28 cellular contexts compared by ENCODE assay signal in the genomic region with DNA sequence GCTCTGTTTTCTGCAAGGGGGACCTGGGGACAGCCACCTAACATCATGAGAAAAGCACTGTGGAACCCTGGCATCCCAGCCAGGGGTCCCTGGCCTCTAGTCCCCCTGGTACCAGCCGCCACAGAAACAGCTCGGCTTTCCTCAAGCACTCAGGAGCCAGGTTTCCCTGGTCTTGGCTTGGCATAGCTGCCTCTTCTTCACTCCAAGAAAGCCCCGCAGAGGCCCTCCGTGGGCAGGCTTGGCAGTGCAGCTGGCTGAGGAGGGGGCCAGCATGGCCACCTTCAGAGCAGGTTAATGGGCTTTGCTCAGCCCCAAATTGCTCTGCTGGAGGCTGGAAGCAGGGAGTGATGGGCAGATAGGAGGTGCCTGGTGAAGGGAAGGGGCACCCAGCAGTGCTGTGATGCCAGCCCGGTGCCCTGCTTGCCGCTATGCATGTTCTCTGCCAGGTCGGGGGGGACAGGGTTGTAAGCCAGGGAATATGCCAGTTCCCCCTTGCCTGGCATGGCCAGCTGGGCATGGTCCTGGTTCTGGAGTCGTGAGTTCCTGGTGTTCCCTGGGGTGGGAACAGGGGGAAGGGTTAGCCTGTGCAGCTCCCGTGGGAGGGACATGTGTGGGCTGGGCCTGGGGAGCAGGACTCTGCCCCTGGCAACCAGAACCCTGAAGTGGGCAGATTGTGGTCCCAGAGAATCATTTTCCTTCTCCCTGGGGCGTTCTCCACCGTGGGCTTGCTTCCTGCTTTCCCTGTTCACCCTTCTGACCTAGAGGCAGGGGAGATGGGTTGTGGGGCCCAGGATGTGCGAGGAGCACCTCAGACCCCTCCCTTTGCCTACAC. TPM values are rescaled to one million over a fixed set of nuclear protein-coding genes. Genes with fewer than 3 reads are reported as not detected.
A peak's percentile ranks its signal among the peaks of the same experiment; 100 is the strongest.
DNase-seq lines count a peak whose midpoint lies in the region; ATAC-seq and TF ChIP-seq lines count a peak whose summit lies in the region.
"Had no signal": no experiment of that assay in that cellular context is flagged by ENCODE, and none has a peak within 500 bp of the region (broad histone marks: within the 10 kb centered on the region; RNA-seq: fewer than 3 reads in every experiment).

No MANE protein-coding gene starts in this region.

- TF ChIP-seq CTCF in heart left ventricle (IDR thresholded peaks at IDR 0.05), result no peak
- TF ChIP-seq CTCF in right atrium auricular region (IDR thresholded peaks at IDR 0.05), result no peak
- TF ChIP-seq CTCF in testis (IDR thresholded peaks at IDR 0.05), result no peak

- H3K36me3 ChIP-seq in heart left ventricle, result no peaks in the 10 kb centered on the region
- H3K36me3 ChIP-seq in right atrium auricular region, result no peaks in the 10 kb centered on the region
- H3K36me3 ChIP-seq in testis (ENCODE audit: low read depth, missing control alignments), result no peaks in the 10 kb centered on the region
- H3K36me3 ChIP-seq: adrenal gland, gastroesophageal sphincter, tibial artery had no signal

- ATAC-seq in heart left ventricle (no peak), HG03457 (IDR thresholded peaks at IDR 0.05; ENCODE audit: unreplicated experiment) (no peak)
- ATAC-seq in naive thymus-derived CD8-positive, alpha-beta T cell, result no peak
- ATAC-seq: activated CD8-positive, alpha-beta T cell treated with anti-CD3 and anti-CD28 coated beads, Interleukin-2, amount 10 ng/mL, durations not matched to agents 7 days and 5 days; body of pancreas; gastroesophageal sphincter; stimulated activated naive CD8-positive, alpha-beta T cell treated with anti-CD3 and anti-CD28 coated beads, Interleukin-15, amount 100 ng/mL, for 72 hours had no signal

- 67 to 81% (median 77%) methylated on average over 10 to 12 of the region's 12 CpGs for WGBS in heart left ventricle, 4 donors
- WGBS in testis, 2 donors, result 67 to 72% methylated on average over 7 to 12 of the region's 12 CpGs

- H3K36me3 Mint-ChIP-seq in naive thymus-derived CD8-positive, alpha-beta T cell, result no peaks in the 10 kb centered on the region
- H3K36me3 Mint-ChIP-seq: activated naive CD4-positive, alpha-beta T cell treated with anti-CD3 and anti-CD28 coated beads, Interleukin-2, amount 10 ng/mL, durations not matched to agents 7 days and 5 days; memory B cell had no signal

- TF ChIP-seq POLR2A in heart left ventricle (IDR thresholded peaks at IDR 0.05) (no peak), testis (IDR thresholded peaks at IDR 0.05) (no peak)

- H3K9me3 ChIP-seq in heart left ventricle (no peaks in the 10 kb centered on the region), right atrium auricular region (no peaks in the 10 kb centered on the region), testis (no peaks in the 10 kb centered on the region)
- H3K9me3 ChIP-seq: adrenal gland, body of pancreas, gastroesophageal sphincter, tibial artery had no signal

- peak overlapping the region in 5 of 12 donors; percentile 10 to 42 (median 24) for H3K27ac ChIP-seq in heart left ventricle
- no peak overlapping the region for H3K27ac ChIP-seq in right atrium auricular region
- H3K27ac ChIP-seq in angular gyrus (ENCODE audit: low read depth, low read length), result peak overlapping the region; percentile 66
- peak overlapping the region; percentile 30 for H3K27ac ChIP-seq in layer of hippocampus (ENCODE audit: low read depth, low read length)
- peak overlapping the region; percentile 13 to 45 for H3K27ac ChIP-seq in testis
- H3K27ac ChIP-seq: adrenal gland, body of pancreas, tibial artery had no signal

- peaks cover 3 to 25% (median 23%) of the 10 kb centered on the region in 4 donors for H3K4me1 Mint-ChIP-seq in naive thymus-derived CD8-positive, alpha-beta T cell

- H3K27ac Mint-ChIP-seq in naive thymus-derived CD8-positive, alpha-beta T cell, result peak overlapping the region in 2 of 10 donors; percentile 52 to 56
- H3K27ac Mint-ChIP-seq: activated CD8-positive, alpha-beta T cell treated with anti-CD3 and anti-CD28 coated beads, Interleukin-2, amount 10 ng/mL, durations not matched to agents 7 days and 5 days; activated naive CD4-positive, alpha-beta T cell treated with anti-CD3 and anti-CD28 coated beads, Interleukin-2, amount 10 ng/mL, durations not matched to agents 7 days and 5 days; memory B cell; stimulated activated naive CD8-positive, alpha-beta T cell treated with anti-CD3 and anti-CD28 coated beads, Interleukin-15, amount 100 ng/mL, for 72 hours; T-helper 2 cell treated with Interferon-gamma antibody and Interleukin-4, amounts not matched to agents 5 μg/mL and 100 μg/mL, for 36 hours had no signal

- intact Hi-C loops in heart left ventricle (cut with DNase I), result no loop called here
- intact Hi-C loops in testis (cut with DNase I; ENCODE audit: low total_unique reads), result no loop called here

- POLR2A ChIA-PET in naive thymus-derived CD8-positive, alpha-beta T cell (lab: Charles Lee), result interaction anchor here (1.3 kb wide), 1 partner anchor 19 kb away, joined by 4 read pairs; no protein-coding TSS in a partner anchor

- H3K4me3 ChIP-seq in heart left ventricle (no peak overlapping the region), right atrium auricular region (no peak overlapping the region), testis (no peak overlapping the region)
- H3K4me3 ChIP-seq: adrenal gland, body of pancreas, gastroesophageal sphincter, tibial artery had no signal

- peak in 3 of 5 donors; percentile 18 to 63 (median 22) for DNase-seq in heart left ventricle
- DNase-seq in right atrium auricular region (ENCODE audit: low spot score), result no peak
- no peak for DNase-seq in testis
- no peak for DNase-seq in naive thymus-derived CD8-positive, alpha-beta T cell
- DNase-seq in NCI-H1092 (lab: John Stamatoyannopoulos, UW), result no peak
- DNase-seq: ACHN; activated CD8-positive, alpha-beta T cell treated with anti-CD3 and anti-CD28 coated beads, Interleukin-2, amount 10 ng/mL, durations not matched to agents 7 days and 5 days; activated naive CD4-positive, alpha-beta T cell treated with anti-CD3 and anti-CD28 coated beads, Interleukin-2, amount 10 ng/mL, durations not matched to agents 7 days and 5 days; DMS53; GDM1; hippocampal formation; KG1; NCI-H1930; NCI-H2227 treated with DMSO at 0.1 percent for 48 hours; NCI-H526 treated with DMSO at 0.1 percent for 48 hours; SHP77 treated with DMSO at 0.1 percent for 48 hours; stimulated activated CD4-positive, alpha-beta T cell treated with anti-CD3 and anti-CD28 coated beads, Interleukin-2, amount 100 ng/mL, for 24 hours; stimulated activated CD8-positive, alpha-beta memory T cell treated with anti-CD3 and anti-CD28 coated beads, Interleukin-4, amount 100 ng/mL, for 48 hours; stimulated activated naive CD8-positive, alpha-beta T cell treated with anti-CD3 and anti-CD28 coated beads, Interleukin-15, amount 100 ng/mL, for 72 hours; tibial artery had no signal

- no peaks in the 10 kb centered on the region for H3K27me3 ChIP-seq in heart left ventricle
- no peaks in the 10 kb centered on the region for H3K27me3 ChIP-seq in right atrium auricular region
- H3K27me3 ChIP-seq in layer of hippocampus (ENCODE audit: control insufficient read depth, insufficient read depth, low read length), result no peaks in the 10 kb centered on the region
- H3K27me3 ChIP-seq in testis, result no peaks in the 10 kb centered on the region
- H3K27me3 ChIP-seq: adrenal gland, body of pancreas, gastroesophageal sphincter, tibial artery had no signal

- H3K9me3 Mint-ChIP-seq in naive thymus-derived CD8-positive, alpha-beta T cell, result no peaks in the 10 kb centered on the region
- H3K9me3 Mint-ChIP-seq: activated naive CD4-positive, alpha-beta T cell treated with anti-CD3 and anti-CD28 coated beads, Interleukin-2, amount 10 ng/mL, durations not matched to agents 7 days and 5 days; memory B cell; stimulated activated naive CD8-positive, alpha-beta T cell treated with anti-CD3 and anti-CD28 coated beads, Interleukin-15, amount 100 ng/mL, for 72 hours; T-helper 2 cell treated with Interferon-gamma antibody and Interleukin-4, amounts not matched to agents 5 μg/mL and 100 μg/mL, for 36 hours had no signal

- peaks cover 0 to 2% (median 0%) of the 10 kb centered on the region in 5 donors for H3K27me3 Mint-ChIP-seq in naive thymus-derived CD8-positive, alpha-beta T cell
- H3K27me3 Mint-ChIP-seq: memory B cell; stimulated activated naive CD8-positive, alpha-beta T cell treated with anti-CD3 and anti-CD28 coated beads, Interleukin-15, amount 100 ng/mL, for 72 hours had no signal

- H3K4me1 ChIP-seq in heart left ventricle, result peaks cover 0 to 64% (median 37%) of the 10 kb centered on the region in 12 donors
- H3K4me1 ChIP-seq in right atrium auricular region, result peaks cover 0 to 44% of the 10 kb centered on the region in 2 donors
- H3K4me1 ChIP-seq in testis, result peaks cover 59% of the 10 kb centered on the region

- no peak overlapping the region for H3K4me3 Mint-ChIP-seq in naive thymus-derived CD8-positive, alpha-beta T cell
- H3K4me3 Mint-ChIP-seq: activated CD8-positive, alpha-beta T cell treated with anti-CD3 and anti-CD28 coated beads, Interleukin-2, amount 10 ng/mL, durations not matched to agents 7 days and 5 days; activated naive CD4-positive, alpha-beta T cell treated with anti-CD3 and anti-CD28 coated beads, Interleukin-2, amount 10 ng/mL, durations not matched to agents 7 days and 5 days; memory B cell; stimulated activated naive CD8-positive, alpha-beta T cell treated with anti-CD3 and anti-CD28 coated beads, Interleukin-15, amount 100 ng/mL, for 72 hours; T-helper 2 cell treated with Interferon-gamma antibody and Interleukin-4, amounts not matched to agents 5 μg/mL and 100 μg/mL, for 36 hours had no signal

RNA-seq across cellular contexts. Expression of gene ANKRD13B, which starts 3.2 kb away (rescaled TPM):
- total RNA-seq in heart left ventricle (1 to 10 TPM; 4.4 to 9.9 (median 6.1) TPM), right atrium auricular region (1 to 10 TPM; 6.6 to 8.3 TPM), testis (10 to 100 TPM; 48.8 to 59.8 TPM)
- polyA plus RNA-seq in heart left ventricle (10 to 100 TPM in 1 of 2 donors, 1 to 10 TPM in 1; 4.1 to 12.7 TPM), testis (ENCODE audit: insufficient read depth, low read depth, low replicate concordance) (32.8 TPM)
- 1 to 10 TPM; 2.3 to 3.7 TPM for total RNA-seq in naive thymus-derived CD8-positive, alpha-beta T cell
- under 1 TPM in 2 of 3 donors, not detected in 1; 0.25 to 0.32 TPM for polyA plus RNA-seq in naive thymus-derived CD8-positive, alpha-beta T cell

RNA-seq across cellular contexts. Expression of gene GIT1, which starts 6.7 kb away (rescaled TPM):
- total RNA-seq in heart left ventricle (10 to 100 TPM; 23.1 to 52.9 (median 31.4) TPM), right atrium auricular region (10 to 100 TPM; 26.7 to 48.1 TPM), testis (100 to 1,000 TPM; 156 to 169 TPM)
- polyA plus RNA-seq in heart left ventricle (10 to 100 TPM; 23.0 to 37.8 TPM), testis (ENCODE audit: insufficient read depth, low read depth, low replicate concordance) (220 TPM)
- 10 to 100 TPM; 51.6 to 58.2 TPM for total RNA-seq in naive thymus-derived CD8-positive, alpha-beta T cell
- polyA plus RNA-seq in naive thymus-derived CD8-positive, alpha-beta T cell, result 10 to 100 TPM in 1 of 3 donors, 1 to 10 TPM in 2; 4.4 to 27.7 (median 6.7) TPM

RNA-seq across cellular contexts. Expression of gene CORO6, which starts 26.6 kb away (rescaled TPM):
- total RNA-seq in heart left ventricle (100 to 1,000 TPM in 3 of 9 donors, 10 to 100 TPM in 6; 72.1 to 115 (median 95.5) TPM), right atrium auricular region (10 to 100 TPM; 65.0 to 87.6 TPM), testis (10 to 100 TPM; 11.7 to 15.5 TPM)
- polyA plus RNA-seq in heart left ventricle (10 to 100 TPM; 50.7 to 96.2 TPM), testis (ENCODE audit: insufficient read depth, low read depth, low replicate concordance) (6.3 TPM)
- total RNA-seq in naive thymus-derived CD8-positive, alpha-beta T cell, result 1 to 10 TPM; 1.6 to 2.2 TPM
- polyA plus RNA-seq in naive thymus-derived CD8-positive, alpha-beta T cell, result under 1 TPM in 2 of 3 donors, not detected in 1; 0.22 to 0.36 TPM

RNA-seq across cellular contexts. Expression of gene TP53I13, which starts 27.7 kb away (rescaled TPM):
- total RNA-seq in heart left ventricle (10 to 100 TPM; 23.8 to 65.5 (median 38.3) TPM), right atrium auricular region (10 to 100 TPM; 48.8 to 67.0 TPM), testis (10 to 100 TPM; 72.3 to 89.6 TPM)
- polyA plus RNA-seq in heart left ventricle (10 to 100 TPM; 65.1 to 93.0 TPM), testis (ENCODE audit: insufficient read depth, low read depth, low replicate concordance) (86.3 TPM)
- total RNA-seq in naive thymus-derived CD8-positive, alpha-beta T cell, result 10 to 100 TPM; 79.3 to 89.5 TPM
- 10 to 100 TPM; 22.7 to 26.8 (median 25.5) TPM for polyA plus RNA-seq in naive thymus-derived CD8-positive, alpha-beta T cell

RNA-seq across cellular contexts. Expression of gene ABHD15, which starts 29.3 kb away (rescaled TPM):
- total RNA-seq in heart left ventricle (10 to 100 TPM in 2 of 9 donors, 1 to 10 TPM in 7; 5.3 to 13.1 (median 9.0) TPM), right atrium auricular region (1 to 10 TPM; 9.0 to 9.5 TPM), testis (1 to 10 TPM; 5.7 to 7.1 TPM)
- polyA plus RNA-seq in heart left ventricle (1 to 10 TPM; 4.0 to 8.2 TPM), testis (ENCODE audit: insufficient read depth, low read depth, low replicate concordance) (4.5 TPM)
- 10 to 100 TPM; 13.4 to 13.8 TPM for total RNA-seq in naive thymus-derived CD8-positive, alpha-beta T cell
- 1 to 10 TPM; 4.2 to 8.9 (median 7.1) TPM for polyA plus RNA-seq in naive thymus-derived CD8-positive, alpha-beta T cell

Comparison
In these comparisons a context has a peak if more than half of its experiments do, and no peak if none do; other contexts are left out.
1. DNase-seq: peak in heart left ventricle (3 of 5); none in right atrium auricular region (single experiment), testis (single experiment), naive thymus-derived CD8-positive, alpha-beta T cell (0 of 10) and NCI-H1092 (single experiment).
2. H3K27ac ChIP-seq: peak in angular gyrus (single experiment), layer of hippocampus (single experiment) and testis (2 of 2); none in right atrium auricular region (0 of 2).
3. RNA of gene ANKRD13B, which starts 3.2 kb away (total RNA-seq): 48.8 to 59.8 TPM in testis; 6.6 to 8.3 TPM in right atrium auricular region, 4.4 to 9.9 TPM in heart left ventricle and 2.3 to 3.7 TPM in naive thymus-derived CD8-positive, alpha-beta T cell; every median in the first group is over 4 times any median in the second.